20 cellular contexts compared by ENCODE assay signal in genomic region chr6:118569498-118569897, GRCh38. TPM values are rescaled to one million over a fixed set of nuclear protein-coding genes. Genes with fewer than 3 reads are reported as not detected.
DNase-seq lines count a peak whose midpoint lies in the region; ATAC-seq, FAIRE-seq and TF ChIP-seq lines count a peak whose summit lies in the region.
"Had no signal": no experiment of that assay in that cellular context is flagged by ENCODE, and none has a peak within 500 bp of the region (broad histone marks: within the 10 kb centered on the region; RNA-seq: fewer than 3 reads in every experiment).

No MANE protein-coding gene starts in this region.

- peak; percentile 23 for FAIRE-seq in A204.1 (lab: Jason Lieb, UNC)
- FAIRE-seq in bronchial epithelial cell (lab: Jason Lieb, UNC) = no peak
- FAIRE-seq: D721Med, GM18507, H54 had no signal

- DNase-seq in bronchial epithelial cell (ENCODE audit: low read depth) (peak; percentile 29), retina (no peak), NOMO-1 treated with dmso at 0.1 percent for 144 hours (lab: John Stamatoyannopoulos, UW; ENCODE audit: unreplicated experiment) (no peak), DMS53 (lab: John Stamatoyannopoulos, UW) (no peak)
- no peak for DNase-seq in naive thymus-derived CD4-positive, alpha-beta T cell
- DNase-seq: CD8-positive, alpha-beta T cell; COR-L47; DMS153; DND-41; GM23248 had no signal

- peaks cover 10 to 21% (median 13%) of the 10 kb centered on the region in 5 donors for H3K36me3 Mint-ChIP-seq in naive thymus-derived CD4-positive, alpha-beta T cell

- H3K4me1 Mint-ChIP-seq in naive thymus-derived CD4-positive, alpha-beta T cell = peaks cover 9 to 55% (median 44%) of the 10 kb centered on the region in 7 donors

- no peaks in the 10 kb centered on the region for H3K27me3 Mint-ChIP-seq in naive thymus-derived CD4-positive, alpha-beta T cell
- H3K27me3 Mint-ChIP-seq: IgD-negative memory B cell had no signal

- no peak overlapping the region for H3K27ac ChIP-seq in HEK293 (ENCODE audit: extremely low read depth, low read depth, low read length)
- no peak overlapping the region for H3K27ac ChIP-seq in naive thymus-derived CD4-positive, alpha-beta T cell (ENCODE audit: low read depth, low read length)
- H3K27ac ChIP-seq: GM23248 had no signal

- peak overlapping the region in 7 of 9 donors; percentile 3 to 81 (median 31) for H3K27ac Mint-ChIP-seq in naive thymus-derived CD4-positive, alpha-beta T cell
- H3K27ac Mint-ChIP-seq: CD14-positive monocyte; CD8-positive, alpha-beta T cell had no signal

- POLR2A ChIA-PET in HEK293 (lab: Yijun Ruan, JAX) = no interaction called here
- POLR2A ChIA-PET in naive thymus-derived CD4-positive, alpha-beta T cell (lab: Charles Lee) = no interaction called here

- H3K27me3 ChIP-seq in bronchial epithelial cell (ENCODE audit: control insufficient read depth, insufficient read depth, low read length) = no peaks in the 10 kb centered on the region
- no peaks in the 10 kb centered on the region for H3K27me3 ChIP-seq in naive thymus-derived CD4-positive, alpha-beta T cell (ENCODE audit: control insufficient read depth in 2 of 2, insufficient read depth in 2 of 2, low read length in 2 of 2)

- ATAC-seq in naive thymus-derived CD4-positive, alpha-beta T cell = no peak
- ATAC-seq: CD8-positive, alpha-beta T cell; HCT116 had no signal

- H3K4me3 ChIP-seq in HEK293 (ENCODE audit: low read depth, low read length) (no peak overlapping the region), bronchial epithelial cell (ENCODE audit: low read depth, low read length) (no peak overlapping the region)
- no peak overlapping the region for H3K4me3 ChIP-seq in naive thymus-derived CD4-positive, alpha-beta T cell (ENCODE audit: low read length)
- H3K4me3 ChIP-seq: GM23248 had no signal

- H3K36me3 ChIP-seq in HEK293 (ENCODE audit: control insufficient read depth in 2 of 2, insufficient read depth in 1 of 2, low read length in 2 of 2) (peaks cover 0 to 15% of the 10 kb centered on the region in 2 experiments; a peak in 1 of 3 replicates), bronchial epithelial cell (ENCODE audit: control insufficient read depth, insufficient read depth, low read length) (no peaks in the 10 kb centered on the region)
- H3K36me3 ChIP-seq in naive thymus-derived CD4-positive, alpha-beta T cell (ENCODE audit: control insufficient read depth in 2 of 3, insufficient read depth in 3 of 3, low read length in 3 of 3) = peaks cover 0 to 12% (median 4%) of the 10 kb centered on the region in 3 experiments

- peaks cover 6 to 15% (median 9%) of the 10 kb centered on the region in 11 donors for H3K9me3 Mint-ChIP-seq in naive thymus-derived CD4-positive, alpha-beta T cell

- no peaks in the 10 kb centered on the region for H3K9me3 ChIP-seq in HEK293 (ENCODE audit: control insufficient read depth, insufficient read depth, low read depth, low read length)
- peaks cover 4 to 10% (median 7%) of the 10 kb centered on the region in 3 experiments for H3K9me3 ChIP-seq in naive thymus-derived CD4-positive, alpha-beta T cell (ENCODE audit: control insufficient read depth in 2 of 3, low read length in 3 of 3)

- H3K4me1 ChIP-seq in HEK293 (ENCODE audit: control insufficient read depth, insufficient read depth, low read length) = no peaks in the 10 kb centered on the region
- no peaks in the 10 kb centered on the region for H3K4me1 ChIP-seq in naive thymus-derived CD4-positive, alpha-beta T cell (ENCODE audit: control insufficient read depth in 2 of 2, insufficient read depth in 2 of 2, low read length in 2 of 2)

- CTCF ChIA-PET in HEK293 (lab: Yijun Ruan, JAX) = interaction anchor here (0.7 to 1.0 kb wide), 2 partner anchors 11 to 16 kb away, joined by 3 to 4 read pairs; no protein-coding TSS in a partner anchor
- CTCF ChIA-PET in naive thymus-derived CD4-positive, alpha-beta T cell (lab: Charles Lee) = interaction anchor here (0.7 to 1.8 kb wide), 2 partner anchors 16 to 186 kb away, joined by 3 to 5 read pairs; no protein-coding TSS in a partner anchor

- no peak for TF ChIP-seq CTCF in HEK293 (tag by site-specific recombination; IDR thresholded peaks at IDR 0.05)
- no peak for TF ChIP-seq CTCF in bronchial epithelial cell (IDR thresholded peaks at IDR 0.05; ENCODE audit: insufficient read depth, low read length, severe bottlenecking)

- intact Hi-C loops in naive thymus-derived CD4-positive, alpha-beta T cell (cut with micrococcal nuclease) = loop anchor here (5.0 to 10.0 kb wide), 4 partner anchors 98 to 505 kb away; partner anchors contain the start of genes MCM9 (in 2 of the 2) and FAM184A (in 1 of the 2)

- no peak overlapping the region for H3K4me3 Mint-ChIP-seq in naive thymus-derived CD4-positive, alpha-beta T cell
- H3K4me3 Mint-ChIP-seq: CD14-positive monocyte; CD8-positive, alpha-beta T cell; IgD-negative memory B cell had no signal

TF ChIP-seq in HEK293, 187 proteins besides CTCF, POLR2A, EP300 and RAD21:
- TF ChIP-seq ZNF148 (tag by site-specific recombination; IDR thresholded peaks at IDR 0.05; ENCODE audit: borderline replicate concordance) = no peak
- TF ChIP-seq ATF2 (tag by site-specific recombination; IDR thresholded peaks at IDR 0.05; ENCODE audit: low read depth) = peak; percentile 83
TF ChIP-seq in HEK293: peak in this region for 1.

RNA-seq across cellular contexts. Expression of gene PLN, which starts 21.4 kb away (rescaled TPM):
- not detected in 2 replicates for total RNA-seq in bronchial epithelial cell
- total RNA-seq in naive thymus-derived CD4-positive, alpha-beta T cell = under 1 TPM in 3 of 5 experiments, not detected in 2; 0.19 to 0.22 (median 0.20) TPM
- under 1 TPM; 0.09 to 0.34 TPM for polyA plus RNA-seq in naive thymus-derived CD4-positive, alpha-beta T cell
- total RNA-seq: A673; CD8-positive, alpha-beta T cell; GM23248; HT-29 had no signal
- polyA plus RNA-seq: GM23248 had no signal
